10 cellular contexts compared by ENCODE assay signal in genomic region chr3:13040381-13041074, GRCh38. TPM values are rescaled to one million over a fixed set of nuclear protein-coding genes. Genes with fewer than 3 reads are reported as not detected.
DNase-seq lines count a peak whose midpoint lies in the region; ATAC-seq, FAIRE-seq and TF ChIP-seq lines count a peak whose summit lies in the region.
"Had no signal": no experiment of that assay in that cellular context is flagged by ENCODE, and none has a peak within 500 bp of the region (broad histone marks: within the 10 kb centered on the region; RNA-seq: fewer than 3 reads in every experiment).

No MANE protein-coding gene starts in this region.

- ATAC-seq in HG03060 (IDR thresholded peaks at IDR 0.05; ENCODE audit: low read depth, unreplicated experiment), result peak; percentile 81
- peak; percentile 99 for ATAC-seq in activated B cell treated with CpG ODN at 0.5 μM for 24 hours (ENCODE audit: low read depth)

- H3K27ac ChIP-seq in small intestine (ENCODE audit: low read depth in 1 of 2, low read length in 1 of 2), result no peak overlapping the region
- no peak overlapping the region for H3K27ac ChIP-seq in uterus
- H3K27ac ChIP-seq: heart right ventricle, VCaP had no signal

- no peaks in the 10 kb centered on the region for H3K36me3 ChIP-seq in small intestine (ENCODE audit: control insufficient read depth in 2 of 2, insufficient read depth in 2 of 2, low read length in 2 of 2)
- H3K36me3 ChIP-seq in uterus, result no peaks in the 10 kb centered on the region
- H3K36me3 ChIP-seq: heart right ventricle had no signal

- POLR2A ChIA-PET in activated B cell treated with CpG ODN at 0.5 μM for 24 hours (lab: Charles Lee), result interaction anchor here (0.7 to 2.5 kb wide), 5 partner anchors 12 to 85 kb away, joined by 5 to 16 read pairs (median 8); no protein-coding TSS in a partner anchor
- POLR2A ChIA-PET in MCF 10A (lab: Yijun Ruan, JAX), result interaction anchor here (0.9 kb wide), 1 partner anchor 200 kb away, joined by 3 read pairs; no protein-coding TSS in a partner anchor

- CTCF ChIA-PET in activated B cell treated with CpG ODN at 0.5 μM for 24 hours (lab: Charles Lee) (interaction anchor here (1.4 to 1.7 kb wide), 2 partner anchors 25 to 41 kb away, joined by 3 to 5 read pairs; no protein-coding TSS in a partner anchor), MCF 10A (lab: Yijun Ruan, JAX) (interaction anchor here (0.7 kb wide), 1 partner anchor 131 kb away, joined by 3 read pairs; no protein-coding TSS in a partner anchor)

- H3K9me3 Mint-ChIP-seq in activated B cell treated with CpG ODN at 0.5 μM for 24 hours (no peaks in the 10 kb centered on the region), MCF 10A (ENCODE audit: unreplicated experiment) (no peaks in the 10 kb centered on the region)

- no peaks in the 10 kb centered on the region for H3K27me3 Mint-ChIP-seq in activated B cell treated with CpG ODN at 0.5 μM for 24 hours
- H3K27me3 Mint-ChIP-seq in MCF 10A (ENCODE audit: insufficient read depth, unreplicated experiment), result peaks cover 54% of the 10 kb centered on the region

- H3K27ac Mint-ChIP-seq in activated B cell treated with CpG ODN at 0.5 μM for 24 hours (peak overlapping the region; percentile 81), MCF 10A (ENCODE audit: low read depth, unreplicated experiment) (no peak overlapping the region)

- FAIRE-seq in small intestine (lab: Jason Lieb, UNC), result no peak

- no peak overlapping the region for H3K4me3 Mint-ChIP-seq in activated B cell treated with CpG ODN at 0.5 μM for 24 hours
- no peak overlapping the region for H3K4me3 Mint-ChIP-seq in MCF 10A (ENCODE audit: unreplicated experiment)

- H3K27me3 ChIP-seq in small intestine (ENCODE audit: control insufficient read depth in 2 of 2, insufficient read depth in 2 of 2, low read length in 2 of 2) (no peaks in the 10 kb centered on the region), uterus (no peaks in the 10 kb centered on the region)
- H3K27me3 ChIP-seq: heart right ventricle had no signal

- no peaks in the 10 kb centered on the region for H3K4me1 ChIP-seq in small intestine (ENCODE audit: control insufficient read depth in 2 of 2, insufficient read depth in 1 of 2, low read depth in 1 of 2, low read length in 1 of 2)
- H3K4me1 ChIP-seq in uterus, result no peaks in the 10 kb centered on the region

- no TSS peak for BruUV-seq in MCF 10A (replicated peaks; lab: Mats Ljungman, UMichigan)

- TF ChIP-seq CTCF in activated B cell treated with CpG ODN at 0.5 μM for 24 hours (IDR thresholded peaks at IDR 0.05) (no peak), uterus (IDR thresholded peaks at IDR 0.05) (no peak), MCF 10A (IDR thresholded peaks at IDR 0.05; ENCODE audit: unreplicated experiment) (no peak)

- no peak for TF ChIP-seq POLR2A in uterus (IDR thresholded peaks at IDR 0.05)

- peak; percentile 7 for DNase-seq in stimulated activated naive CD4-positive, alpha-beta T cell treated with Interleukin-2 at 50 U/mL for 16 hours (lab: John Stamatoyannopoulos, UW)
- DNase-seq in stimulated activated naive CD4-positive, alpha-beta T cell (lab: John Stamatoyannopoulos, UW), result no peak
- DNase-seq in activated B cell treated with CpG ODN at 0.5 μM for 24 hours, result peak; percentile 50
- DNase-seq in small intestine, result peak; percentile 13
- DNase-seq in uterus, result no peak
- no peak for DNase-seq in MCF 10A (ENCODE audit: unreplicated experiment)
- DNase-seq in Kasumi-1 (lab: John Stamatoyannopoulos, UW), result no peak
- DNase-seq: heart right ventricle had no signal

- H3K4me3 ChIP-seq in small intestine (ENCODE audit: low read depth in 1 of 2, low read length in 2 of 2), result no peak overlapping the region
- no peak overlapping the region for H3K4me3 ChIP-seq in uterus
- H3K4me3 ChIP-seq: heart right ventricle had no signal

- 56 to 66% (median 57%) methylated on average over 12 of the region's 12 CpGs for WGBS in small intestine, 3 donors

- H3K9me3 ChIP-seq in small intestine (ENCODE audit: control insufficient read depth, low read depth) (no peaks in the 10 kb centered on the region), uterus (no peaks in the 10 kb centered on the region)
- H3K9me3 ChIP-seq: heart right ventricle had no signal

- H3K36me3 Mint-ChIP-seq in activated B cell treated with CpG ODN at 0.5 μM for 24 hours (ENCODE audit: low read depth) (peaks cover 12% of the 10 kb centered on the region), MCF 10A (ENCODE audit: insufficient read depth, unreplicated experiment) (no peaks in the 10 kb centered on the region)

- intact Hi-C loops in activated B cell treated with CpG ODN at 0.5 μM for 24 hours (cut with micrococcal nuclease) (loop anchor here (1.0 kb wide), 1 partner anchor 17 kb away; no protein-coding TSS in a partner anchor), uterus (cut with DNase I; ENCODE audit: low total_unique reads) (no loop called here), MCF 10A (cut with micrococcal nuclease) (no loop called here)

- H3K4me1 Mint-ChIP-seq in activated B cell treated with CpG ODN at 0.5 μM for 24 hours, result peaks cover 38% of the 10 kb centered on the region
- H3K4me1 Mint-ChIP-seq in MCF 10A (ENCODE audit: insufficient read depth, unreplicated experiment), result no peaks in the 10 kb centered on the region

RNA-seq across cellular contexts. Expression of gene IQSEC1, which starts 32.7 kb away (rescaled TPM):
- total RNA-seq in activated B cell treated with CpG ODN at 0.5 μM for 24 hours (260 and 296 TPM in 2 replicates), uterus (10 to 100 TPM; 17.9 to 61.4 (median 49.7) TPM), MCF 10A (2022) (18.7 and 21.2 TPM in 2 replicates)
- polyA plus RNA-seq in small intestine, result 10 to 100 TPM in 1 of 3 donors, 1 to 10 TPM in 2; 1.1 to 11.8 (median 3.8) TPM

Comparison
In these comparisons a context has a peak if more than half of its experiments do, and no peak if none do; other contexts are left out.
1. DNase-seq: peak in stimulated activated naive CD4-positive, alpha-beta T cell treated with Interleukin-2 at 50 U/mL for 16 hours (single experiment), activated B cell treated with CpG ODN at 0.5 μM for 24 hours (single experiment) and small intestine (single experiment); none in stimulated activated naive CD4-positive, alpha-beta T cell (0 of 6), uterus (0 of 2), MCF 10A (single experiment) and Kasumi-1 (0 of 2).